8 cellular contexts compared by ENCODE assay signal in genomic region chr10:62268399-62269076, GRCh38. TPM values are rescaled to one million over a fixed set of nuclear protein-coding genes. Genes with fewer than 3 reads are reported as not detected.
A peak's percentile ranks its signal among the peaks of the same experiment; 100 is the strongest.
DNase-seq lines count a peak whose midpoint lies in the region; ATAC-seq and TF ChIP-seq lines count a peak whose summit lies in the region.

Gene RTKN2, minus strand, starts transcription at chr10:62268844. Its CDS starts 234 bp downstream, at chr10:62268610.

- H3K27ac Mint-ChIP-seq in progenitor cell of endocrine pancreas = peak within 1 kb of the TSS; percentile 95

- H3K27me3 Mint-ChIP-seq in progenitor cell of endocrine pancreas = no peaks in the 10 kb centered on the region

- in situ Hi-C loops in HAP-1 (cut with MboI; ENCODE audit: low sequenced_read_pairs) = no loop called here

- no peaks in the 10 kb centered on the region for H3K9me3 ChIP-seq in HAP-1

- H3K4me3 Mint-ChIP-seq in progenitor cell of endocrine pancreas (ENCODE audit: low read depth) = peak within 1 kb of the TSS; percentile 81

- peaks cover 11% of the 10 kb centered on the region for H3K27me3 ChIP-seq in HAP-1 (ENCODE audit: low read depth)

- intact Hi-C loops in left ventricle myocardium superior (cut with micrococcal nuclease) = no loop called here

- no peaks in the 10 kb centered on the region for H3K36me3 Mint-ChIP-seq in progenitor cell of endocrine pancreas (ENCODE audit: insufficient read depth)

- H3K4me1 Mint-ChIP-seq in progenitor cell of endocrine pancreas (ENCODE audit: low read depth) = peaks cover 15% of the 10 kb centered on the region

- peak; percentile 81 for DNase-seq in EL
- DNase-seq in HAP-1 (ENCODE audit: low spot score in 2 of 2) = peak; percentile 91 to 94
- DNase-seq in NCI-H1048 (lab: John Stamatoyannopoulos, UW) = peak; percentile 90
- peak; percentile 87 for DNase-seq in SW480 (ENCODE audit: low spot score)
- peak; percentile 72 for DNase-seq in amniotic stem cell (lab: John Stamatoyannopoulos, UW)
- peak; percentile 72 for DNase-seq in left ventricle myocardium superior
- peak; percentile 96 for DNase-seq in progenitor cell of endocrine pancreas (ENCODE audit: low spot score, unreplicated experiment)
- peak; percentile 63 for DNase-seq in ureter (ENCODE audit: low spot score)

- ATAC-seq in left ventricle myocardium superior = peak; percentile 91

- no peaks in the 10 kb centered on the region for H3K9me3 Mint-ChIP-seq in progenitor cell of endocrine pancreas (ENCODE audit: low read depth)

- peak within 1 kb of the TSS; percentile 84 for H3K4me3 ChIP-seq in HAP-1

- TF ChIP-seq CTCF in progenitor cell of endocrine pancreas (IDR thresholded peaks at IDR 0.05; ENCODE audit: unreplicated experiment) = no peak

- H3K36me3 ChIP-seq in HAP-1 (replicated peaks) = no peaks in the 10 kb centered on the region

- peaks cover 17% of the 10 kb centered on the region for H3K4me1 ChIP-seq in HAP-1

RNA-seq across cellular contexts. Expression of gene RTKN2, which starts in this region (rescaled TPM):
- total RNA-seq in left ventricle myocardium superior (not detected), progenitor cell of endocrine pancreas (12.8 and 13.2 TPM in 2 replicates), ureter (0.78 TPM)

Comparison
In these comparisons a context has a peak if more than half of its experiments do, and no peak if none do; other contexts are left out.
1. Peak in every context shown above with its lines: DNase-seq, ATAC-seq and H3K4me3 ChIP-seq.
2. Peak in DNase-seq and ATAC-seq in left ventricle myocardium superior; RNA of the gene not detected or under 1 TPM.
3. Peak in DNase-seq in ureter; RNA of the gene not detected or under 1 TPM.